Comparison of ENCODE assay signal across 1 cellular context in genomic region chr10:132638130-132638515, GRCh38.
TF ChIP-seq lines count a peak whose summit lies in the region.

No MANE protein-coding gene starts in this region.

TF ChIP-seq in WTC11, 78 proteins besides CTCF, POLR2A, EP300 and RAD21 (continued from another document):
- TF ChIP-seq ZNF532 (CRISPR knock-in tag; IDR thresholded peaks at IDR 0.05; ENCODE audit: borderline replicate concordance) (no peak), IRF1 (CRISPR knock-in tag; IDR thresholded peaks at IDR 0.05) (no peak), MLX (CRISPR knock-in tag; IDR thresholded peaks at IDR 0.05) (no peak), MAX (CRISPR knock-in tag; IDR thresholded peaks at IDR 0.05) (no peak), USF1 (CRISPR knock-in tag; IDR thresholded peaks at IDR 0.05) (no peak), SMAD3 (CRISPR knock-in tag; IDR thresholded peaks at IDR 0.05; ENCODE audit: borderline replicate concordance) (no peak), CBFB (CRISPR knock-in tag; IDR thresholded peaks at IDR 0.05; ENCODE audit: low read depth) (no peak)
